Comparison of ENCODE assay signal across 9 cellular contexts in the genomic region with DNA sequence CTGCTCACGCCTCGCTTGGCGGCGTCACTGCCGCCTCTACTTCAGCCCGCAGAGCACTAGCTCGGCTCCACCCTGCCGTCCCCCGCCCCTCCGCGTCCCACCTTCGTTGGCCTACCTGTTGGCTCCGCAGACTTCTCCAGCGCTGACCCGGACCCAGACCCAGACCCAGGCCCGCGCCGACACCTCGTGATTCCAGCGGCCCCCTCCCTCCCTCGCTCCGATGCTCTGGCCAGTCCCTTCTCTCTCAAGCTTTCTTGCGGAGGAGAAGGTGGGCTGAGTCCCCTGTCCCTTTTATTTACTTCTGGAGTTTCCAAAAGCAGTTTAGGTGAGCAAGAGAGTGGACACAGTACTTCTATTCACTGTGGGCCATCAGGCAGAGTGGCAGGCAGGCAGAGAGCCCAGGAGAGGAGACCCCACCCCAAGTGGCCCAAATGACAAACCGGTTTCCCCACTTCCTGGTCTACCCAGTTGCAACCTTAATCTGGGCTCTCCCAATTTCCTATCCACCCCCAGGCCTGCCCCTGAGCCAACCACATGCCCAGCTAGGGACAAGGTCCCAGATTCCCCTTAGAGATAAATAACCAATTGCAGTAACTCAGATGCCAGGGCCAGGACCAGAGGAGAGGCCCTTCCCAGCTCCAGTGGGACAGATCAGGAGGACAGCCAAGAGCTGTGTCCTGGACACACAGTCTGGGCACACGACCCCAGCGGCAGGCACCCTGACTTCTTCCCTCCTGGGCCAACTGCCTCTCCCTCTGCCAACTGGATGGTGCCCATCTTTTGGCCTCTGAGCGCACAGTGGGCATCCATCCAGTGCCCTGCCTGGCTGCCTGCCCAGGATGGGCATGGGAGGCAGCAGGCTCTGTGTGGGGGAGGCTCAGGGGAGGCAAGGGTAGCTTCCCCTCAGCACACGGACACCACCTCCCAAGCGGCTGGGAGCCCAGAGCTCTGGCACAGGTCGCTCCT. TPM values are rescaled to one million over a fixed set of nuclear protein-coding genes. Genes with fewer than 3 reads are reported as not detected.
DNase-seq lines count a peak whose midpoint lies in the region; ATAC-seq, FAIRE-seq and TF ChIP-seq lines count a peak whose summit lies in the region.
"Had no signal": no experiment of that assay in that cellular context is flagged by ENCODE, and none has a peak within 500 bp of the region (broad histone marks: within the 10 kb centered on the region; RNA-seq: fewer than 3 reads in every experiment).

No MANE protein-coding gene starts in this region.

- 4 to 12% (median 7%) methylated on average over 24 to 30 of the region's 30 CpGs for WGBS in small intestine, 3 donors

- FAIRE-seq in small intestine (lab: Jason Lieb, UNC): no peak

- TF ChIP-seq CTCF in HFFc6 (IDR thresholded peaks at IDR 0.05) (peak; percentile 67), WTC11 (IDR thresholded peaks at IDR 0.05) (no peak)

- H3K36me3 Mint-ChIP-seq in HFFc6 (ENCODE audit: low read depth) (peaks cover 3% of the 10 kb centered on the region; the same call in 1 of the 2 replicates), WTC11 (peaks cover 6% of the 10 kb centered on the region)

- H3K27me3 Mint-ChIP-seq in HFFc6 (ENCODE audit: insufficient read depth) (peaks cover 53% of the 10 kb centered on the region), WTC11 (ENCODE audit: low read depth) (peaks cover 45% of the 10 kb centered on the region)

- no peak overlapping the region for H3K27ac ChIP-seq in small intestine (ENCODE audit: low read depth in 1 of 2, low read length in 1 of 2)
- H3K27ac ChIP-seq: HL-60 had no signal

- no peaks in the 10 kb centered on the region for H3K36me3 ChIP-seq in small intestine (ENCODE audit: control insufficient read depth in 2 of 2, insufficient read depth in 2 of 2, low read length in 2 of 2)

- H3K9me3 ChIP-seq in small intestine (ENCODE audit: control insufficient read depth, low read depth): no peaks in the 10 kb centered on the region

- peaks cover 0 to 26% of the 10 kb centered on the region in 2 donors for H3K27me3 ChIP-seq in small intestine (ENCODE audit: control insufficient read depth in 2 of 2, insufficient read depth in 2 of 2, low read length in 2 of 2)

- H3K27ac Mint-ChIP-seq in HFFc6 (no peak overlapping the region), WTC11 (peak overlapping the region; percentile 57; the same call in 1 of the 2 replicates)

- H3K4me1 ChIP-seq in small intestine (ENCODE audit: control insufficient read depth in 2 of 2, insufficient read depth in 1 of 2, low read depth in 1 of 2, low read length in 1 of 2): peaks cover 3 to 4% of the 10 kb centered on the region in 2 donors

- H3K9me3 Mint-ChIP-seq in HFFc6: peaks cover 3% of the 10 kb centered on the region
- peaks cover 4% of the 10 kb centered on the region for H3K9me3 Mint-ChIP-seq in WTC11

- DNase-seq in HFFc6: no peak
- DNase-seq in WTC11 (ENCODE audit: low spot score): no peak
- DNase-seq in hippocampal formation (lab: John Stamatoyannopoulos, UW): peak; percentile 67 to 88
- no peak for DNase-seq in small intestine
- no peak for DNase-seq in effector CD4-positive, alpha-beta T cell
- no peak for DNase-seq in stimulated activated CD4-positive, alpha-beta T cell treated with anti-CD3 and anti-CD28 coated beads, Interleukin-12 subunit alpha, Interleukin-12 subunit beta, amount 100 ng/mL, for 4 hours
- no peak for DNase-seq in NCI-H345 (lab: John Stamatoyannopoulos, UW)

- H3K4me1 Mint-ChIP-seq in HFFc6 (ENCODE audit: low read depth) (no peaks in the 10 kb centered on the region), WTC11 (peaks cover 68% of the 10 kb centered on the region)

- H3K4me3 Mint-ChIP-seq in HFFc6: no peak overlapping the region
- H3K4me3 Mint-ChIP-seq in WTC11: peak overlapping the region; percentile 71

- peak overlapping the region; percentile 47 to 54 for H3K4me3 ChIP-seq in small intestine (ENCODE audit: low read depth in 1 of 2, low read length in 2 of 2)

- POLR2A ChIA-PET in WTC11 (lab: Charles Lee): interaction anchor here (0.6 kb wide), 1 partner anchor 1432 kb away, joined by 4 read pairs; no protein-coding TSS in a partner anchor

- ATAC-seq in WTC11 (no peak), HG02642 (IDR thresholded peaks at IDR 0.05; ENCODE audit: poor library complexity, unreplicated experiment) (no peak)

- CTCF ChIA-PET in WTC11 (lab: Charles Lee): interaction anchor here (0.7 to 27.2 kb wide), 18 partner anchors 9 to 128 kb away, joined by 3 to 727 read pairs (median 5); a partner anchor contains a TSS

TF ChIP-seq in WTC11, 78 proteins besides CTCF, POLR2A, EP300 and RAD21:
- TF ChIP-seq ZNF317 (CRISPR knock-in tag; IDR thresholded peaks at IDR 0.05; ENCODE audit: borderline replicate concordance, low read depth) (no peak), SMAD4 (CRISPR knock-in tag; IDR thresholded peaks at IDR 0.05) (no peak), ZBTB21 (CRISPR knock-in tag; IDR thresholded peaks at IDR 0.05; ENCODE audit: borderline replicate concordance) (peak; percentile 71; the same call in 1 of the 2 replicates), TP53 (CRISPR knock-in tag; IDR thresholded peaks at IDR 0.05) (0 out of 2 replicates have a peak, but pooled peaks have one; percentile 21), ZNF121 (CRISPR knock-in tag; IDR thresholded peaks at IDR 0.05) (0 out of 2 replicates have a peak, but pooled peaks have one; percentile 0)
- TF ChIP-seq, protein P1, sequence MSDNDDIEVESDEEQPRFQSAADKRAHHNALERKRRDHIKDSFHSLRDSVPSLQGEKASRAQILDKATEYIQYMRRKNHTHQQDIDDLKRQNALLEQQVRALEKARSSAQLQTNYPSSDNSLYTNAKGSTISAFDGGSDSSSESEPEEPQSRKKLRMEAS (CRISPR knock-in tag; IDR thresholded peaks at IDR 0.05): peak; percentile 2; the same call in 1 of the 2 replicates
- TF ChIP-seq, protein P2, sequence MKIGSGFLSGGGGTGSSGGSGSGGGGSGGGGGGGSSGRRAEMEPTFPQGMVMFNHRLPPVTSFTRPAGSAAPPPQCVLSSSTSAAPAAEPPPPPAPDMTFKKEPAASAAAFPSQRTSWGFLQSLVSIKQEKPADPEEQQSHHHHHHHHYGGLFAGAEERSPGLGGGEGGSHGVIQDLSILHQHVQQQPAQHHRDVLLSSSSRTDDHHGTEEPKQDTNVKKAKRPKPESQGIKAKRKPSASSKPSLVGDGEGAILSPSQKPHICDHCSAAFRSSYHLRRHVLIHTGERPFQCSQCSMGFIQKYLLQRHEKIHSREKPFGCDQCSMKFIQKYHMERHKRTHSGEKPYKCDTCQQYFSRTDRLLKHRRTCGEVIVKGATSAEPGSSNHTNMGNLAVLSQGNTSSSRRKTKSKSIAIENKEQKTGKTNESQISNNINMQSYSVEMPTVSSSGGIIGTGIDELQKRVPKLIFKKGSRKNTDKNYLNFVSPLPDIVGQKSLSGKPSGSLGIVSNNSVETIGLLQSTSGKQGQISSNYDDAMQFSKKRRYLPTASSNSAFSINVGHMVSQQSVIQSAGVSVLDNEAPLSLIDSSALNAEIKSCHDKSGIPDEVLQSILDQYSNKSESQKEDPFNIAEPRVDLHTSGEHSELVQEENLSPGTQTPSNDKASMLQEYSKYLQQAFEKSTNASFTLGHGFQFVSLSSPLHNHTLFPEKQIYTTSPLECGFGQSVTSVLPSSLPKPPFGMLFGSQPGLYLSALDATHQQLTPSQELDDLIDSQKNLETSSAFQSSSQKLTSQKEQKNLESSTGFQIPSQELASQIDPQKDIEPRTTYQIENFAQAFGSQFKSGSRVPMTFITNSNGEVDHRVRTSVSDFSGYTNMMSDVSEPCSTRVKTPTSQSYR (CRISPR knock-in tag; IDR thresholded peaks at IDR 0.05): no peak

RNA-seq across cellular contexts. Expression of a gene that starts 1.2 kb away (rescaled TPM):
- not detected for total RNA-seq in HFFc6 (2021; fragmentation: NEBNext Ultra II Directional; extraction: Animal tissue kit (Norgen Biotek cat#: 25700))
- total RNA-seq in WTC11 (2021): 10.7 to 17.3 TPM (median 11.1 TPM) in 3 replicates
- 1 to 10 TPM in 1 of 3 donors, under 1 TPM in 2; 0.45 to 1.4 (median 0.54) TPM for polyA plus RNA-seq in small intestine

Comparison
In these comparisons a context has a peak if more than half of its experiments do, and no peak if none do; other contexts are left out.
1. DNase-seq: peak in hippocampal formation (2 of 2); none in HFFc6 (single experiment), WTC11 (single experiment), small intestine (single experiment), effector CD4-positive, alpha-beta T cell (single experiment), stimulated activated CD4-positive, alpha-beta T cell treated with anti-CD3 and anti-CD28 coated beads, Interleukin-12 subunit alpha, Interleukin-12 subunit beta, amount 100 ng/mL, for 4 hours (single experiment) and NCI-H345 (single experiment).
2. RNA of a gene that starts 1.2 kb away (total RNA-seq): 10.7 to 17.3 TPM in WTC11; not detected in HFFc6; every median in the first group is over 10 times any median in the second.